In genomic region chr3:142904639-142905441, GRCh38 we compare ENCODE assay signal across 9 cellular contexts. TPM values are rescaled to one million over a fixed set of nuclear protein-coding genes. Genes with fewer than 3 reads are reported as not detected.
DNase-seq lines count a peak whose midpoint lies in the region; ATAC-seq and TF ChIP-seq lines count a peak whose summit lies in the region.
"Had no signal": no experiment of that assay in that cellular context is flagged by ENCODE, and none has a peak within 500 bp of the region (broad histone marks: within the 10 kb centered on the region; RNA-seq: fewer than 3 reads in every experiment).

No MANE protein-coding gene starts in this region.

- no peaks in the 10 kb centered on the region for H3K36me3 ChIP-seq in BE2C
- no peaks in the 10 kb centered on the region for H3K36me3 ChIP-seq in H7 (replicated peaks; ENCODE audit: control insufficient read depth, insufficient read depth, low read length)
- no peaks in the 10 kb centered on the region for H3K36me3 ChIP-seq in suprapubic skin
- H3K36me3 ChIP-seq: SJSA1 had no signal

- no peaks in the 10 kb centered on the region for H3K4me1 ChIP-seq in BE2C
- peaks cover 5% of the 10 kb centered on the region for H3K4me1 ChIP-seq in suprapubic skin
- H3K4me1 ChIP-seq: SJSA1 had no signal

- TF ChIP-seq EP300 in suprapubic skin (IDR thresholded peaks at IDR 0.05) = no peak

- H3K27me3 ChIP-seq in BE2C (no peaks in the 10 kb centered on the region), H7 (ENCODE audit: control insufficient read depth, insufficient read depth, low read length) (no peaks in the 10 kb centered on the region), suprapubic skin (no peaks in the 10 kb centered on the region)

- H3K27ac ChIP-seq in suprapubic skin = no peak overlapping the region
- H3K27ac ChIP-seq: SJSA1 had no signal

- H3K9me3 ChIP-seq in BE2C = no peaks in the 10 kb centered on the region
- H3K9me3 ChIP-seq in suprapubic skin = no peaks in the 10 kb centered on the region
- H3K9me3 ChIP-seq: SJSA1 had no signal

- TF ChIP-seq POLR2A in suprapubic skin (IDR thresholded peaks at IDR 0.05) = no peak

- DNase-seq in BE2C (no peak), H7 (peak; percentile 66), RPMI8226 (peak; percentile 26), iPS DF 4.7 (ENCODE audit: extremely low read depth, low spot score) (peak; percentile 38), suprapubic skin (ENCODE audit: low spot score in 2 of 2) (no peak), NCI-H510A (lab: John Stamatoyannopoulos, UW) (no peak)
- DNase-seq in stimulated activated CD4-positive, alpha-beta T cell treated with anti-CD3 and anti-CD28 coated beads, Interleukin-4, amount 100 ng/mL, for 4 hours = no peak

- 67% methylated on average over 10 of the region's 11 CpGs for WGBS in suprapubic skin

- TF ChIP-seq CTCF in BE2C (IDR thresholded peaks at IDR 0.05; ENCODE audit: low read depth, low read length) = peak; percentile 64
- no peak for TF ChIP-seq CTCF in suprapubic skin (IDR thresholded peaks at IDR 0.05)

- ATAC-seq in HG03460 (IDR thresholded peaks at IDR 0.05; ENCODE audit: unreplicated experiment) = no peak

- H3K4me3 ChIP-seq in BE2C (ENCODE audit: low read depth, low read length) (0 out of 2 replicates have a peak overlapping the region, but pooled peaks have one; percentile 8), H7 (ENCODE audit: insufficient read depth, low read depth, low read length) (no peak overlapping the region), suprapubic skin (no peak overlapping the region)
- H3K4me3 ChIP-seq: SJSA1 had no signal

RNA-seq across cellular contexts. Expression of gene PCOLCE2, which starts 16.0 kb away (rescaled TPM):
- 10.0 TPM for polyA plus RNA-seq in BE2C (2012; ENCODE audit: insufficient read depth, insufficient read length, low read depth)
- 9.4 and 18.3 TPM in 2 replicates for total RNA-seq in H7 (2014; rRNA removed; shearing (Covaris generic))
- 10 to 100 TPM in 1 of 4 donors, 1 to 10 TPM in 3; 3.2 to 13.3 (median 6.7) TPM for total RNA-seq in suprapubic skin

RNA-seq across cellular contexts. Expression of gene PAQR9, which starts 58.6 kb away (rescaled TPM):
- 0.48 TPM for polyA plus RNA-seq in BE2C (2012; ENCODE audit: insufficient read depth, insufficient read length, low read depth)
- total RNA-seq in H7 (2014; rRNA removed; shearing (Covaris generic)) = 0.21 and 0.63 TPM in 2 replicates
- total RNA-seq in suprapubic skin = not detected
- total RNA-seq: SJSA1 had no signal

Comparison
In these comparisons a context has a peak if more than half of its experiments do, and no peak if none do; other contexts are left out.
1. DNase-seq: peak in H7 (single experiment), RPMI8226 (single experiment) and iPS DF 4.7 (single experiment); none in BE2C (single experiment), suprapubic skin (0 of 2), stimulated activated CD4-positive, alpha-beta T cell treated with anti-CD3 and anti-CD28 coated beads, Interleukin-4, amount 100 ng/mL, for 4 hours (0 of 2) and NCI-H510A (single experiment).